In the genomic region with DNA sequence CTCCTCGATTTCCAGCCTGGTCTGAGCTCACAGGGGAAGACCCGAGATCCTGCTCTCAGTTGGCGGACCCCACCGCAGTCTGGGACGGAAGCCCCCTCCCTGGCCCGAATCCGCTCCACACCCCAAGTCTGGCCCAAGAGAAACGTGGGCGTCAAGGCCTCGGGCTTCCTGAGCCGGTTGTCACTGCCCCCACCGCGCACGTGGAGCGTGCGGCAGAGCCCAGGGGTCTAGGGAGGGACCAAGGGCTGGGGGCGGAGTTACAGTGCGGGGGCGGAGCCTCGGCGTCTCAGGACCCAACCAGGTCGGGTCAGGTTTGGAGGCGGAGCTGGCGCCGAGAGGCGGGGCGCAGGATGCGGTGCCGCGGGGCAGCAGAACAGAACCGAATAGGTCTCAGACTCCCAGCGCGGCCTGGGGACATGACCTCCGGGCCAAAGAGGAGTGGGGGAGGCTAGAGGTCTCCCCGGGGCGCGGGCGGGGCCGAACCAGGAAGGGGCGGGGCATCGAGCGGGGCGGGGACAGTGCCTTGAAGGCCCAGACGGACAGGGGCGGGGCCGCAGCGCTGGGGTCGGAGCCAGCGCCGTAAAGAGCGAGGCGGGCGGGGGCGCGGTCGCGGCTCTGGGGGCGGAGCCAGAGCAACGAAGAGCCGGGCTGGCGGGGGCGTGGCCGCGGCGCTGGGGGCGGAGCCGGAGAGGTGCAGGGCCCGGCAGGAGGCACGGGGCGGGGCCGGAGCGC, we compare ENCODE assay signal across 1 cellular context.
TF ChIP-seq lines count a peak whose summit lies in the region.

No MANE protein-coding gene starts in this region.

TF ChIP-seq in HepG2, 621 proteins besides CTCF, POLR2A, EP300 and RAD21 (continued from another document and continues in another):
- peak; percentile 78 for TF ChIP-seq ZGPAT (CRISPR knock-in tag; IDR thresholded peaks at IDR 0.05)
- TF ChIP-seq ZNF10 (CRISPR knock-in tag; IDR thresholded peaks at IDR 0.05; ENCODE audit: borderline replicate concordance, low read depth), result no peak
- peak; percentile 88 for TF ChIP-seq NKX3-1 (CRISPR knock-in tag; IDR thresholded peaks at IDR 0.05)
- TF ChIP-seq BCL3 (CRISPR knock-in tag; IDR thresholded peaks at IDR 0.05), result peak; percentile 96
- TF ChIP-seq ZNF772 (CRISPR knock-in tag; IDR thresholded peaks at IDR 0.05), result peak; percentile 96
- TF ChIP-seq U2AF1 (optimal IDR thresholded peaks at IDR 0.05; ENCODE audit: low read depth, low read length), result peak; percentile 34
- TF ChIP-seq AGO2 (optimal IDR thresholded peaks at IDR 0.05; ENCODE audit: low read depth, low read length), result no peak
- peak; percentile 96 for TF ChIP-seq ZNF225 (CRISPR knock-in tag; IDR thresholded peaks at IDR 0.05)
- peak; percentile 80; the same call in 1 of the 2 replicates for TF ChIP-seq CBX5 (CRISPR knock-in tag; IDR thresholded peaks at IDR 0.05; ENCODE audit: borderline replicate concordance)
- TF ChIP-seq ZNF724P (CRISPR knock-in tag; IDR thresholded peaks at IDR 0.05; ENCODE audit: borderline replicate concordance), result peak; percentile 95; the same call in 1 of the 2 replicates
- peak; percentile 99 for TF ChIP-seq ZNF598 (CRISPR knock-in tag; IDR thresholded peaks at IDR 0.05; ENCODE audit: borderline replicate concordance)
- TF ChIP-seq CC2D1A (CRISPR knock-in tag; IDR thresholded peaks at IDR 0.05), result no peak
- TF ChIP-seq KDM2A (CRISPR knock-in tag; IDR thresholded peaks at IDR 0.05; ENCODE audit: borderline replicate concordance, low read depth), result peak; percentile 83
- peak; percentile 75; the same call in 1 of the 2 replicates for TF ChIP-seq THAP9 (CRISPR knock-in tag; IDR thresholded peaks at IDR 0.05; ENCODE audit: borderline replicate concordance)
- no peak for TF ChIP-seq SRSF9 (IDR thresholded peaks at IDR 0.05; ENCODE audit: borderline replicate concordance, insufficient read depth, low read depth, low read length, poor library complexity, severe bottlenecking)
- peak; percentile 63 for TF ChIP-seq ETV5 (CRISPR knock-in tag; IDR thresholded peaks at IDR 0.05; ENCODE audit: borderline replicate concordance)
- TF ChIP-seq ZSCAN31 (CRISPR knock-in tag; IDR thresholded peaks at IDR 0.05; ENCODE audit: low read depth), result peak; percentile 94
- no peak for TF ChIP-seq HMGA1 (CRISPR knock-in tag; conservative IDR thresholded peaks at IDR 0.05)
- TF ChIP-seq ZNF709 (CRISPR knock-in tag; IDR thresholded peaks at IDR 0.05), result peak; percentile 79; the same call in 1 of the 2 replicates
- no peak for TF ChIP-seq HDAC6 (IDR thresholded peaks at IDR 0.05; ENCODE audit: low read depth, low read length)
- peak; percentile 89; the same call in 1 of the 2 replicates for TF ChIP-seq SALL2 (CRISPR knock-in tag; IDR thresholded peaks at IDR 0.05)
- no peak for TF ChIP-seq FOSL1 (CRISPR knock-in tag; IDR thresholded peaks at IDR 0.05; ENCODE audit: borderline replicate concordance)
- TF ChIP-seq ESRRA (CRISPR knock-in tag; IDR thresholded peaks at IDR 0.05; ENCODE audit: low read depth), result peak; percentile 88
- TF ChIP-seq GATAD1 (CRISPR knock-in tag; IDR thresholded peaks at IDR 0.05), result peak; percentile 63
- TF ChIP-seq KDM5B (CRISPR knock-in tag; IDR thresholded peaks at IDR 0.05; ENCODE audit: borderline replicate concordance), result peak; percentile 99
- TF ChIP-seq POLR2AphosphoS5 (IDR thresholded peaks at IDR 0.05; ENCODE audit: low read depth, low read length), result 0 out of 2 replicates have a peak, but pooled peaks have one; percentile 21
- no peak for TF ChIP-seq RFX5 (IDR thresholded peaks at IDR 0.05; ENCODE audit: low read depth, low read length)
- TF ChIP-seq ZNF574 (CRISPR knock-in tag; IDR thresholded peaks at IDR 0.05), result peak; percentile 63; the same call in 1 of the 2 replicates
- no peak for TF ChIP-seq ZNF749 (CRISPR knock-in tag; IDR thresholded peaks at IDR 0.05; ENCODE audit: borderline replicate concordance)
- no peak for TF ChIP-seq ZNF615 (CRISPR knock-in tag; IDR thresholded peaks at IDR 0.05; ENCODE audit: borderline replicate concordance)
- peak; percentile 81 for TF ChIP-seq GABPB1 (CRISPR knock-in tag; IDR thresholded peaks at IDR 0.05)
- no peak for TF ChIP-seq ZSCAN5A (CRISPR knock-in tag; IDR thresholded peaks at IDR 0.05; ENCODE audit: borderline replicate concordance)
- TF ChIP-seq SNAPC2 (CRISPR knock-in tag; IDR thresholded peaks at IDR 0.05), result peak; percentile 84; the same call in 1 of the 2 replicates
- TF ChIP-seq ATF6 (CRISPR knock-in tag; conservative IDR thresholded peaks at IDR 0.05), result no peak
- TF ChIP-seq PLSCR1 (CRISPR knock-in tag; IDR thresholded peaks at IDR 0.05; ENCODE audit: borderline replicate concordance), result no peak
- TF ChIP-seq, protein P1, sequence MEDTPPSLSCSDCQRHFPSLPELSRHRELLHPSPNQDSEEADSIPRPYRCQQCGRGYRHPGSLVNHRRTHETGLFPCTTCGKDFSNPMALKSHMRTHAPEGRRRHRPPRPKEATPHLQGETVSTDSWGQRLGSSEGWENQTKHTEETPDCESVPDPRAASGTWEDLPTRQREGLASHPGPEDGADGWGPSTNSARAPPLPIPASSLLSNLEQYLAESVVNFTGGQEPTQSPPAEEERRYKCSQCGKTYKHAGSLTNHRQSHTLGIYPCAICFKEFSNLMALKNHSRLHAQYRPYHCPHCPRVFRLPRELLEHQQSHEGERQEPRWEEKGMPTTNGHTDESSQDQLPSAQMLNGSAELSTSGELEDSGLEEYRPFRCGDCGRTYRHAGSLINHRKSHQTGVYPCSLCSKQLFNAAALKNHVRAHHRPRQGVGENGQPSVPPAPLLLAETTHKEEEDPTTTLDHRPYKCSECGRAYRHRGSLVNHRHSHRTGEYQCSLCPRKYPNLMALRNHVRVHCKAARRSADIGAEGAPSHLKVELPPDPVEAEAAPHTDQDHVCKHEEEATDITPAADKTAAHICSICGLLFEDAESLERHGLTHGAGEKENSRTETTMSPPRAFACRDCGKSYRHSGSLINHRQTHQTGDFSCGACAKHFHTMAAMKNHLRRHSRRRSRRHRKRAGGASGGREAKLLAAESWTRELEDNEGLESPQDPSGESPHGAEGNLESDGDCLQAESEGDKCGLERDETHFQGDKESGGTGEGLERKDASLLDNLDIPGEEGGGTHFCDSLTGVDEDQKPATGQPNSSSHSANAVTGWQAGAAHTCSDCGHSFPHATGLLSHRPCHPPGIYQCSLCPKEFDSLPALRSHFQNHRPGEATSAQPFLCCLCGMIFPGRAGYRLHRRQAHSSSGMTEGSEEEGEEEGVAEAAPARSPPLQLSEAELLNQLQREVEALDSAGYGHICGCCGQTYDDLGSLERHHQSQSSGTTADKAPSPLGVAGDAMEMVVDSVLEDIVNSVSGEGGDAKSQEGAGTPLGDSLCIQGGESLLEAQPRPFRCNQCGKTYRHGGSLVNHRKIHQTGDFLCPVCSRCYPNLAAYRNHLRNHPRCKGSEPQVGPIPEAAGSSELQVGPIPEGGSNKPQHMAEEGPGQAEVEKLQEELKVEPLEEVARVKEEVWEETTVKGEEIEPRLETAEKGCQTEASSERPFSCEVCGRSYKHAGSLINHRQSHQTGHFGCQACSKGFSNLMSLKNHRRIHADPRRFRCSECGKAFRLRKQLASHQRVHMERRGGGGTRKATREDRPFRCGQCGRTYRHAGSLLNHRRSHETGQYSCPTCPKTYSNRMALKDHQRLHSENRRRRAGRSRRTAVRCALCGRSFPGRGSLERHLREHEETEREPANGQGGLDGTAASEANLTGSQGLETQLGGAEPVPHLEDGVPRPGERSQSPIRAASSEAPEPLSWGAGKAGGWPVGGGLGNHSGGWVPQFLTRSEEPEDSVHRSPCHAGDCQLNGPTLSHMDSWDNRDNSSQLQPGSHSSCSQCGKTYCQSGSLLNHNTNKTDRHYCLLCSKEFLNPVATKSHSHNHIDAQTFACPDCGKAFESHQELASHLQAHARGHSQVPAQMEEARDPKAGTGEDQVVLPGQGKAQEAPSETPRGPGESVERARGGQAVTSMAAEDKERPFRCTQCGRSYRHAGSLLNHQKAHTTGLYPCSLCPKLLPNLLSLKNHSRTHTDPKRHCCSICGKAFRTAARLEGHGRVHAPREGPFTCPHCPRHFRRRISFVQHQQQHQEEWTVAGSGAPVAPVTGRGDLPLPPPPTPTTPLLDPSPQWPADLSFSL (CRISPR knock-in tag; IDR thresholded peaks at IDR 0.05), result no peak
- TF ChIP-seq NFYC (CRISPR knock-in tag; IDR thresholded peaks at IDR 0.05), result peak; percentile 23; the same call in 1 of the 2 replicates
